15 cellular contexts compared by ENCODE assay signal in genomic region chr10:1633783-1634182, GRCh38.
A peak's percentile ranks its signal among the peaks of the same experiment; 100 is the strongest.
DNase-seq lines count a peak whose midpoint lies in the region.
"Had no signal": no experiment of that assay in that cellular context is flagged by ENCODE, and none has a peak within 500 bp of the region (broad histone marks: within the 10 kb centered on the region; RNA-seq: fewer than 3 reads in every experiment).

No MANE protein-coding gene starts in this region.

- H3K4me2 ChIP-seq in BLaER1 treated with 17β-estradiol and CSF1 and Interleukin-3, amounts not matched to agents 10 nM and 100 nM: peak overlapping the region in 7 of 11 experiments; percentile 2 to 79 (median 67); a peak in 11 of 22 replicates
- H3K4me2 ChIP-seq in neuronal stem cell (ENCODE audit: insufficient read depth, low read length, poor library complexity, severe bottlenecking): no peak overlapping the region

- no peak overlapping the region for H3K9ac ChIP-seq in BLaER1 treated with 17β-estradiol and CSF1 and Interleukin-3, amounts not matched to agents 10 nM and 100 nM
- H3K9ac ChIP-seq in neuronal stem cell (ENCODE audit: low read depth, low read length, poor library complexity): no peak overlapping the region

- H3K27ac ChIP-seq in BLaER1 treated with 17β-estradiol and CSF1 and Interleukin-3, amounts not matched to agents 10 nM and 100 nM: no peak overlapping the region
- no peak overlapping the region for H3K27ac ChIP-seq in neuronal stem cell (replicated peaks; ENCODE audit: low read length)

- no peaks in the 10 kb centered on the region for H3K27me3 ChIP-seq in BLaER1 treated with 17β-estradiol and CSF1 and Interleukin-3, amounts not matched to agents 10 nM and 100 nM
- H3K27me3 ChIP-seq in neuronal stem cell (ENCODE audit: control insufficient read depth in 3 of 3, insufficient read depth in 3 of 3, low read depth in 1 of 3, low read length in 3 of 3): no peaks in the 10 kb centered on the region
- no peaks in the 10 kb centered on the region for H3K27me3 ChIP-seq in MG63
- H3K27me3 ChIP-seq: BE2C had no signal

- H3K79me1 ChIP-seq in neuronal stem cell (ENCODE audit: low read depth, low read length): no peaks in the 10 kb centered on the region

- H4K8ac ChIP-seq in neuronal stem cell (ENCODE audit: low read depth, low read length): no peak overlapping the region

- no peak overlapping the region for H3K4me3 ChIP-seq in BLaER1 treated with 17β-estradiol and CSF1 and Interleukin-3, amounts not matched to agents 10 nM and 100 nM
- no peak overlapping the region for H3K4me3 ChIP-seq in neuronal stem cell (ENCODE audit: low read length in 2 of 2)
- H3K4me3 ChIP-seq in MG63: no peak overlapping the region

- H2AK5ac ChIP-seq in neuronal stem cell (ENCODE audit: low read depth, low read length): peak overlapping the region; percentile 20

- peaks cover 0 to 4% (median 0%) of the 10 kb centered on the region in 11 experiments; a peak in 3 of 22 replicates for H4K20me1 ChIP-seq in BLaER1 treated with 17β-estradiol and CSF1 and Interleukin-3, amounts not matched to agents 10 nM and 100 nM

- no peak overlapping the region for H2BK12ac ChIP-seq in neuronal stem cell (ENCODE audit: low read length)

- no peak overlapping the region for H2AFZ ChIP-seq in neuronal stem cell (ENCODE audit: low read length)

- no CpG with 5 or more reads among the region's 13 CpGs for whole genome bisulfite sequencing in neuronal stem cell (ENCODE audit: extremely low coverage in 2 of 2, insufficient read length in 2 of 2, insufficient replicate concordance in 1 of 2), 2 donors

- H2BK120ac ChIP-seq in neuronal stem cell (ENCODE audit: low read depth, low read length): no peak overlapping the region

- H3K18ac ChIP-seq in neuronal stem cell (ENCODE audit: low read length): peak overlapping the region; percentile 30

- H3K4ac ChIP-seq in neuronal stem cell (ENCODE audit: low read length): no peak overlapping the region

- H3K4me1 ChIP-seq in BLaER1 treated with 17β-estradiol and CSF1 and Interleukin-3, amounts not matched to agents 10 nM and 100 nM: peaks cover 12 to 71% (median 55%) of the 10 kb centered on the region in 10 experiments; a peak in 18 of 20 replicates
- H3K4me1 ChIP-seq in neuronal stem cell (ENCODE audit: control insufficient read depth in 2 of 2, insufficient read depth in 1 of 2, low read depth in 1 of 2, low read length in 2 of 2): peaks cover 5 to 16% of the 10 kb centered on the region in 2 donors
- H3K4me1 ChIP-seq: BE2C had no signal

- H3K9me3 ChIP-seq in BLaER1 treated with 17β-estradiol and CSF1 and Interleukin-3, amounts not matched to agents 10 nM and 100 nM (replicated peaks in 1 of 11): peaks cover 0 to 4% (median 0%) of the 10 kb centered on the region in 11 experiments; a peak in 1 of 22 replicates
- H3K9me3 ChIP-seq in neuronal stem cell (replicated peaks in 1 of 2; ENCODE audit: control insufficient read depth in 2 of 2, insufficient read depth in 1 of 2, low read depth in 1 of 2, low read length in 2 of 2) (peaks cover 0 to 3% of the 10 kb centered on the region in 2 donors), MG63 (no peaks in the 10 kb centered on the region)
- H3K9me3 ChIP-seq: BE2C had no signal

- DNase-seq in ecto neural progenitor cell (ENCODE audit: low spot score) (peak; percentile 26), neuronal stem cell (ENCODE audit: low spot score) (no peak), MG63 (no peak), NCI-H1092 (lab: John Stamatoyannopoulos, UW) (no peak), globus pallidus (ENCODE audit: low spot score) (no peak)
- DNase-seq: ACHN; BE2C; CD4-positive, alpha-beta memory T cell; DMS153; DMS79; GDM1; GOT3; H9; IMR-90 had no signal

- no peaks in the 10 kb centered on the region for H3K36me3 ChIP-seq in BLaER1 treated with 17β-estradiol and CSF1 and Interleukin-3, amounts not matched to agents 10 nM and 100 nM
- no peaks in the 10 kb centered on the region for H3K36me3 ChIP-seq in neuronal stem cell (replicated peaks in 1 of 2; ENCODE audit: control insufficient read depth in 2 of 2, insufficient read depth in 2 of 2, low read length in 2 of 2)
- H3K36me3 ChIP-seq in MG63: no peaks in the 10 kb centered on the region
- H3K36me3 ChIP-seq: BE2C had no signal

- H4K91ac ChIP-seq in neuronal stem cell (ENCODE audit: low read depth, low read length, poor library complexity): no peak overlapping the region

- no peak overlapping the region for H2BK5ac ChIP-seq in neuronal stem cell (ENCODE audit: low read length)

- no peak overlapping the region for H3K23ac ChIP-seq in neuronal stem cell (ENCODE audit: low read depth, low read length, poor library complexity)

- H2BK15ac ChIP-seq in neuronal stem cell (ENCODE audit: low read length): peak overlapping the region; percentile 25

- no peak overlapping the region for H3K14ac ChIP-seq in neuronal stem cell (ENCODE audit: low read length)
